14 cellular contexts compared by ENCODE assay signal in genomic region chr15:75671684-75672083, GRCh38. TPM values are rescaled to one million over a fixed set of nuclear protein-coding genes. Genes with fewer than 3 reads are reported as not detected.
DNase-seq lines count a peak whose midpoint lies in the region; ATAC-seq and TF ChIP-seq lines count a peak whose summit lies in the region.
"Had no signal": no experiment of that assay in that cellular context is flagged by ENCODE, and none has a peak within 500 bp of the region (broad histone marks: within the 10 kb centered on the region; RNA-seq: fewer than 3 reads in every experiment).

No MANE protein-coding gene starts in this region.

- intact Hi-C loops in heart right ventricle (cut with DNase I): loop anchor here in 3 of 10 donors (5.0 to 10.0 kb wide), 2 partner anchors 34 to 157 kb away; no protein-coding TSS in a partner anchor
- intact Hi-C loops in Right ventricle myocardium inferior (cut with DNase I): no loop called here
- intact Hi-C loops in vagina (cut with DNase I): no loop called here

- H3K36me3 ChIP-seq in heart right ventricle (peaks cover 0 to 12% (median 0%) of the 10 kb centered on the region in 9 donors), vagina (no peaks in the 10 kb centered on the region)

- H3K27me3 Mint-ChIP-seq in osteocyte (ENCODE audit: unreplicated experiment): no peaks in the 10 kb centered on the region
- H3K27me3 Mint-ChIP-seq: CD4-positive, alpha-beta T cell had no signal

- H3K27ac Mint-ChIP-seq in osteocyte (ENCODE audit: unreplicated experiment): peak overlapping the region; percentile 68
- H3K27ac Mint-ChIP-seq: CD4-positive, alpha-beta T cell had no signal

- no peak for TF ChIP-seq POLR2A in vagina (IDR thresholded peaks at IDR 0.05)

- 75 to 81% methylated on average over 7 of the region's 7 CpGs for WGBS in heart right ventricle, 2 donors

- DNase-seq in heart right ventricle (no peak), Right ventricle myocardium inferior (ENCODE audit: missing footprints) (no peak), choroid plexus epithelial cell (ENCODE audit: low read depth) (peak; percentile 19), osteocyte (ENCODE audit: extremely low spot score, unreplicated experiment) (no peak), vagina (ENCODE audit: extremely low spot score in 2 of 2) (no peak), superior temporal gyrus (ENCODE audit: extremely low spot score) (no peak), dermis blood vessel endothelial cell (no peak)
- DNase-seq in activated CD4-positive, alpha-beta T cell treated with anti-CD3 and anti-CD28 coated beads, Interleukin-2, amount 50 U/mL, for 1 hour: no peak
- DNase-seq: activated effector memory CD4-positive, alpha-beta T cell treated with anti-CD3 and anti-CD28 coated beads, Interleukin-2, amount 50 U/mL, for 16 hours; CD4-positive, alpha-beta T cell; left cardiac atrium; NCI-H510A had no signal

- H3K9me3 Mint-ChIP-seq in osteocyte (ENCODE audit: unreplicated experiment): no peaks in the 10 kb centered on the region
- H3K9me3 Mint-ChIP-seq: CD4-positive, alpha-beta T cell had no signal

- peaks cover 56% of the 10 kb centered on the region for H3K4me1 Mint-ChIP-seq in osteocyte (ENCODE audit: unreplicated experiment)

- H3K27me3 ChIP-seq in heart right ventricle: no peaks in the 10 kb centered on the region
- no peaks in the 10 kb centered on the region for H3K27me3 ChIP-seq in vagina

- H3K9me3 ChIP-seq in heart right ventricle (no peaks in the 10 kb centered on the region), vagina (no peaks in the 10 kb centered on the region)
- H3K9me3 ChIP-seq: A549 had no signal

- H3K4me1 ChIP-seq in heart right ventricle: peaks cover 26 to 79% (median 42%) of the 10 kb centered on the region in 9 donors
- peaks cover 91% of the 10 kb centered on the region for H3K4me1 ChIP-seq in vagina

- H3K4me3 ChIP-seq in heart right ventricle (no peak overlapping the region), choroid plexus epithelial cell (ENCODE audit: low read depth, low read length) (no peak overlapping the region), vagina (no peak overlapping the region)
- H3K4me3 ChIP-seq: A549 had no signal

- no peaks in the 10 kb centered on the region for H3K36me3 Mint-ChIP-seq in osteocyte (ENCODE audit: unreplicated experiment)

- no peak for TF ChIP-seq CTCF in heart right ventricle (IDR thresholded peaks at IDR 0.05)
- no peak for TF ChIP-seq CTCF in choroid plexus epithelial cell (conservative IDR thresholded peaks at IDR 0.05; ENCODE audit: low read depth, low read length)
- TF ChIP-seq CTCF in osteocyte (IDR thresholded peaks at IDR 0.05): no peak
- no peak for TF ChIP-seq CTCF in vagina (IDR thresholded peaks at IDR 0.05)

- no peak overlapping the region for H3K4me3 Mint-ChIP-seq in osteocyte (ENCODE audit: unreplicated experiment)
- H3K4me3 Mint-ChIP-seq: CD4-positive, alpha-beta T cell had no signal

- ATAC-seq in heart right ventricle (no peak), Right ventricle myocardium inferior (no peak)
- ATAC-seq: A549 had no signal

- peak overlapping the region in 7 of 10 donors; percentile 43 to 80 (median 79) for H3K27ac ChIP-seq in heart right ventricle
- peak overlapping the region; percentile 84 for H3K27ac ChIP-seq in vagina

RNA-seq across cellular contexts. Expression of gene SNX33, which starts 24.0 kb away (rescaled TPM):
- 10 to 100 TPM in 4 of 10 donors, 1 to 10 TPM in 6; 7.6 to 14.8 (median 9.8) TPM for total RNA-seq in heart right ventricle
- 1 to 10 TPM; 7.4 to 8.1 TPM for polyA plus RNA-seq in heart right ventricle
- total RNA-seq in Right ventricle myocardium inferior: 13.3 TPM
- 36.3 and 36.7 TPM in 2 replicates for total RNA-seq in osteocyte
- 23.6 TPM for total RNA-seq in vagina
- 13.8 and 19.1 TPM in 2 replicates for total RNA-seq in dermis blood vessel endothelial cell

RNA-seq across cellular contexts. Expression of gene IMP3, which starts 31.7 kb away (rescaled TPM):
- total RNA-seq in heart right ventricle (10 to 100 TPM; 33.8 to 57.6 (median 40.2) TPM), Right ventricle myocardium inferior (43.3 TPM), osteocyte (31.9 and 36.5 TPM in 2 replicates), vagina (109 TPM), dermis blood vessel endothelial cell (81.7 and 138 TPM in 2 replicates)
- polyA plus RNA-seq in heart right ventricle: 10 to 100 TPM; 33.7 to 77.2 TPM

RNA-seq across cellular contexts. Expression of gene CSPG4, which starts 41.0 kb away (rescaled TPM):
- 10 to 100 TPM in 8 of 10 donors, 1 to 10 TPM in 2; 7.4 to 19.8 (median 13.0) TPM for total RNA-seq in heart right ventricle
- 10 to 100 TPM; 12.1 TPM for polyA plus RNA-seq in heart right ventricle
- 7.8 TPM for total RNA-seq in Right ventricle myocardium inferior
- 43.3 and 48.1 TPM in 2 replicates for total RNA-seq in osteocyte
- total RNA-seq in vagina: 23.1 TPM
- total RNA-seq in dermis blood vessel endothelial cell: 0.19 and 0.68 TPM in 2 replicates
- total RNA-seq: CD4-positive, alpha-beta T cell; OCI-LY7 had no signal

RNA-seq across cellular contexts. Expression of gene SNUPN, which starts 46.2 kb away (rescaled TPM):
- 10 to 100 TPM; 12.9 to 18.2 (median 16.1) TPM for total RNA-seq in heart right ventricle
- polyA plus RNA-seq in heart right ventricle: 10 to 100 TPM; 14.6 to 17.4 TPM
- 19.4 TPM for total RNA-seq in Right ventricle myocardium inferior
- total RNA-seq in osteocyte: 27.0 and 27.9 TPM in 2 replicates
- 21.9 TPM for total RNA-seq in vagina
- total RNA-seq in dermis blood vessel endothelial cell: 23.6 and 25.2 TPM in 2 replicates
